In the genomic region with DNA sequence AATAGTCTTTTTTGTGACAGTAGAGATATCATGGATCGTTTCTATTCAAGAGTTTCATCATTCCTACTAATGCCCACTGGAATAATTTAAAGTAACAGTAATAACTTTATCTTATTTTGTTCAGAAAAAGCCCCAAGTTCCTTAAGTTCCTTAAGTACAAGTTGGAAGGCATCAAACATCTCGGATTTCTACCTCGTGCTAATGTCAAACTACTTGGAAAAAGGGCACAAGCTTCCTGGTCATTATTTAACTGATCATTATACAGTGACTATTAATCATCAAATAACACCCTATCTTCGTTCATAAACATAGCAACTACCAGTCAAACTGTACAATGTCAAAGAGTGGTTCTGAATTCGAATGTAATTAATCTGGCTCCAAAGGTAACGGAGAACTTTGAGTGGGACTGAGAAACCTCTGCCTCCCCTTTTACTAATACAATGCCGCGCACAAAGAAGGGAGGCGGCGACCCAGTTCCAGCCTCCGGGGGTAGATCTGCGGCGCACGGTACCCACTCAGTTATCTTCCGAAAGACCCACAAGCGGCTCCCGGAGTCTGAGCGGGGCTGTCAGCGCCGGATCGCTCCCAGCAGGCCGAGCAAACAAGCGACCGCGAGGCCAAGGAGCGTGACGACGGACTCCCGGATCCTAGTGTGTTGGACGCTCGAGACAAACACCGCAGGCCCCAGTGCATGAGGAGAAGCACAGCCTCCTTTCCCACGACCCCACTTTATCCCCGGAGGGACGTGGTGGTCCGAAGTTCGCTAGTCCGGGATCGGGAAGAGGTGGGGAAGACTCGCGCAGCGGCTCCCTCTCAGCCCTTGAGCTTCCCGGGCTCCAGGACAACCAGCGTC, we compare ENCODE assay signal across 1 cellular context.
TF ChIP-seq lines count a peak whose summit lies in the region.

No MANE protein-coding gene starts in this region.

TF ChIP-seq in HepG2, 621 proteins besides CTCF, POLR2A, EP300 and RAD21 (continued from another document and continues in another):
- TF ChIP-seq ARHGAP35 (CRISPR knock-in tag; IDR thresholded peaks at IDR 0.05; ENCODE audit: borderline replicate concordance) (no peak; the same call in 1 of the 2 replicates), MXD1 (CRISPR knock-in tag; IDR thresholded peaks at IDR 0.05) (peak; percentile 45), ZBTB33 (CRISPR knock-in tag; IDR thresholded peaks at IDR 0.05) (no peak), NCOA2 (CRISPR knock-in tag; IDR thresholded peaks at IDR 0.05) (no peak), MBD4 (IDR thresholded peaks at IDR 0.05; ENCODE audit: borderline replicate concordance, low read length) (no peak), SNAPC2 (CRISPR knock-in tag; IDR thresholded peaks at IDR 0.05) (0 out of 2 replicates have a peak, but pooled peaks have one; percentile 50), HMG20B (CRISPR knock-in tag; conservative IDR thresholded peaks at IDR 0.05) (no peak), FOXP4 (CRISPR knock-in tag; IDR thresholded peaks at IDR 0.05) (no peak), HMGA1 (CRISPR knock-in tag; conservative IDR thresholded peaks at IDR 0.05) (no peak), THYN1 (CRISPR knock-in tag; IDR thresholded peaks at IDR 0.05; ENCODE audit: borderline replicate concordance, low read depth) (no peak), ZNF576 (CRISPR knock-in tag; IDR thresholded peaks at IDR 0.05) (no peak), POGK (CRISPR knock-in tag; conservative IDR thresholded peaks at IDR 0.05) (no peak), KLF12 (CRISPR knock-in tag; IDR thresholded peaks at IDR 0.05; ENCODE audit: borderline replicate concordance) (no peak), ELF4 (CRISPR knock-in tag; IDR thresholded peaks at IDR 0.05; ENCODE audit: borderline replicate concordance) (no peak; the same call in 1 of the 2 replicates), ZNF772 (CRISPR knock-in tag; IDR thresholded peaks at IDR 0.05) (peak; percentile 51; the same call in 1 of the 2 replicates), PITX1 (CRISPR knock-in tag; IDR thresholded peaks at IDR 0.05) (no peak), ZNF660 (CRISPR knock-in tag; IDR thresholded peaks at IDR 0.05; ENCODE audit: borderline replicate concordance, low read depth) (no peak), ZNF768 (CRISPR knock-in tag; IDR thresholded peaks at IDR 0.05) (no peak; the same call in 1 of the 2 replicates)
- TF ChIP-seq, protein P1, sequence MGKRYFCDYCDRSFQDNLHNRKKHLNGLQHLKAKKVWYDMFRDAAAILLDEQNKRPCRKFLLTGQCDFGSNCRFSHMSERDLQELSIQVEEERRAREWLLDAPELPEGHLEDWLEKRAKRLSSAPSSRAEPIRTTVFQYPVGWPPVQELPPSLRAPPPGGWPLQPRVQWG (CRISPR knock-in tag; IDR thresholded peaks at IDR 0.05; ENCODE audit: borderline replicate concordance, low read depth), result no peak
- TF ChIP-seq, protein P2, sequence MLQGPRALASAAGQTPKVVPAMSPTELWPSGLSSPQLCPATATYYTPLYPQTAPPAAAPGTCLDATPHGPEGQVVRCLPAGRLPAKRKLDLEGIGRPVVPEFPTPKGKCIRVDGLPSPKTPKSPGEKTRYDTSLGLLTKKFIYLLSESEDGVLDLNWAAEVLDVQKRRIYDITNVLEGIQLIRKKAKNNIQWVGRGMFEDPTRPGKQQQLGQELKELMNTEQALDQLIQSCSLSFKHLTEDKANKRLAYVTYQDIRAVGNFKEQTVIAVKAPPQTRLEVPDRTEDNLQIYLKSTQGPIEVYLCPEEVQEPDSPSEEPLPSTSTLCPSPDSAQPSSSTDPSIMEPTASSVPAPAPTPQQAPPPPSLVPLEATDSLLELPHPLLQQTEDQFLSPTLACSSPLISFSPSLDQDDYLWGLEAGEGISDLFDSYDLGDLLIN (CRISPR knock-in tag; IDR thresholded peaks at IDR 0.05; ENCODE audit: borderline replicate concordance), result peak; percentile 13; the same call in 1 of the 2 replicates
- TF ChIP-seq, protein P3, sequence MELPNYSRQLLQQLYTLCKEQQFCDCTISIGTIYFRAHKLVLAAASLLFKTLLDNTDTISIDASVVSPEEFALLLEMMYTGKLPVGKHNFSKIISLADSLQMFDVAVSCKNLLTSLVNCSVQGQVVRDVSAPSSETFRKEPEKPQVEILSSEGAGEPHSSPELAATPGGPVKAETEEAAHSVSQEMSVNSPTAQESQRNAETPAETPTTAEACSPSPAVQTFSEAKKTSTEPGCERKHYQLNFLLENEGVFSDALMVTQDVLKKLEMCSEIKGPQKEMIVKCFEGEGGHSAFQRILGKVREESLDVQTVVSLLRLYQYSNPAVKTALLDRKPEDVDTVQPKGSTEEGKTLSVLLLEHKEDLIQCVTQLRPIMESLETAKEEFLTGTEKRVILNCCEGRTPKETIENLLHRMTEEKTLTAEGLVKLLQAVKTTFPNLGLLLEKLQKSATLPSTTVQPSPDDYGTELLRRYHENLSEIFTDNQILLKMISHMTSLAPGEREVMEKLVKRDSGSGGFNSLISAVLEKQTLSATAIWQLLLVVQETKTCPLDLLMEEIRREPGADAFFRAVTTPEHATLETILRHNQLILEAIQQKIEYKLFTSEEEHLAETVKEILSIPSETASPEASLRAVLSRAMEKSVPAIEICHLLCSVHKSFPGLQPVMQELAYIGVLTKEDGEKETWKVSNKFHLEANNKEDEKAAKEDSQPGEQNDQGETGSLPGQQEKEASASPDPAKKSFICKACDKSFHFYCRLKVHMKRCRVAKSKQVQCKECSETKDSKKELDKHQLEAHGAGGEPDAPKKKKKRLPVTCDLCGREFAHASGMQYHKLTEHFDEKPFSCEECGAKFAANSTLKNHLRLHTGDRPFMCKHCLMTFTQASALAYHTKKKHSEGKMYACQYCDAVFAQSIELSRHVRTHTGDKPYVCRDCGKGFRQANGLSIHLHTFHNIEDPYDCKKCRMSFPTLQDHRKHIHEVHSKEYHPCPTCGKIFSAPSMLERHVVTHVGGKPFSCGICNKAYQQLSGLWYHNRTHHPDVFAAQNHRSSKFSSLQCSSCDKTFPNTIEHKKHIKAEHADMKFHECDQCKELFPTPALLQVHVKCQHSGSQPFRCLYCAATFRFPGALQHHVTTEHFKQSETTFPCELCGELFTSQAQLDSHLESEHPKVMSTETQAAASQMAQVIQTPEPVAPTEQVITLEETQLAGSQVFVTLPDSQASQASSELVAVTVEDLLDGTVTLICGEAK (IDR thresholded peaks at IDR 0.05), result no peak
- TF ChIP-seq, protein P3 (CRISPR knock-in tag; IDR thresholded peaks at IDR 0.05), result 0 out of 2 replicates have a peak, but pooled peaks have one; percentile 32
- TF ChIP-seq, protein P4, sequence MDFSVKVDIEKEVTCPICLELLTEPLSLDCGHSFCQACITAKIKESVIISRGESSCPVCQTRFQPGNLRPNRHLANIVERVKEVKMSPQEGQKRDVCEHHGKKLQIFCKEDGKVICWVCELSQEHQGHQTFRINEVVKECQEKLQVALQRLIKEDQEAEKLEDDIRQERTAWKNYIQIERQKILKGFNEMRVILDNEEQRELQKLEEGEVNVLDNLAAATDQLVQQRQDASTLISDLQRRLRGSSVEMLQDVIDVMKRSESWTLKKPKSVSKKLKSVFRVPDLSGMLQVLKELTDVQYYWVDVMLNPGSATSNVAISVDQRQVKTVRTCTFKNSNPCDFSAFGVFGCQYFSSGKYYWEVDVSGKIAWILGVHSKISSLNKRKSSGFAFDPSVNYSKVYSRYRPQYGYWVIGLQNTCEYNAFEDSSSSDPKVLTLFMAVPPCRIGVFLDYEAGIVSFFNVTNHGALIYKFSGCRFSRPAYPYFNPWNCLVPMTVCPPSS (IDR thresholded peaks at IDR 0.05), result no peak
- TF ChIP-seq, protein P5, sequence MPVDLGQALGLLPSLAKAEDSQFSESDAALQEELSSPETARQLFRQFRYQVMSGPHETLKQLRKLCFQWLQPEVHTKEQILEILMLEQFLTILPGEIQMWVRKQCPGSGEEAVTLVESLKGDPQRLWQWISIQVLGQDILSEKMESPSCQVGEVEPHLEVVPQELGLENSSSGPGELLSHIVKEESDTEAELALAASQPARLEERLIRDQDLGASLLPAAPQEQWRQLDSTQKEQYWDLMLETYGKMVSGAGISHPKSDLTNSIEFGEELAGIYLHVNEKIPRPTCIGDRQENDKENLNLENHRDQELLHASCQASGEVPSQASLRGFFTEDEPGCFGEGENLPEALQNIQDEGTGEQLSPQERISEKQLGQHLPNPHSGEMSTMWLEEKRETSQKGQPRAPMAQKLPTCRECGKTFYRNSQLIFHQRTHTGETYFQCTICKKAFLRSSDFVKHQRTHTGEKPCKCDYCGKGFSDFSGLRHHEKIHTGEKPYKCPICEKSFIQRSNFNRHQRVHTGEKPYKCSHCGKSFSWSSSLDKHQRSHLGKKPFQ (CRISPR knock-in tag; IDR thresholded peaks at IDR 0.05; ENCODE audit: insufficient replicate concordance), result no peak
